Comparison of ENCODE assay signal across 9 cellular contexts in the genomic region with DNA sequence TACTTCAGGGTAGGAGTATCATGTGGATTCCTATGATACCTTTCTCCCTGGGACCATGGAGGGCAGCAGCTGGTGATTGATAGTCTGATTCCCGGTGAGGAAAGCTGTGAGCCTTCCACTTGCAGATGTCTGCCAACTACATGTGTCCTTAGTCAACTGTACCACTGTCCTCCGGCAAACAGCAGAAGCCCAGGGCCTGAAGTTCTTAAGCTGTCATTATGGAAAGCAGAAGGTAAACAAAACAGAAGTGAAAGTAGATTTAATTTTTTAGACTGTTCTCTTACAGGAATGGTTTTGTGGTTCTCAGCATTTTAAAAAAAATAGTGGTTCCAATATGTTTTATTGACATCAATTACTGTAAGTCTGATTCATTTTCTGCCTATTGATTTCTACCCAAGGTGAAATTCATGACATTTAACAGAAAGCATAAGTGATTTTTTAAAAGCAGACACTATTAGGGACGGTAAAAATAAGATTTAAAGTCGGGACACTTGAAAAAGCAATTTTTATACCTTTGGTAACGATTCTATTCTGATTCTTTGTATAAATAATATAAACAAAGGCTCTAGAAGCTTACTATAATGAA. TPM values are rescaled to one million over a fixed set of nuclear protein-coding genes. Genes with fewer than 3 reads are reported as not detected.
DNase-seq lines count a peak whose midpoint lies in the region; ATAC-seq and TF ChIP-seq lines count a peak whose summit lies in the region.
"Had no signal": no experiment of that assay in that cellular context is flagged by ENCODE, and none has a peak within 500 bp of the region (broad histone marks: within the 10 kb centered on the region; RNA-seq: fewer than 3 reads in every experiment).

No MANE protein-coding gene starts in this region.

- no peak overlapping the region for H3K4me2 ChIP-seq in PC-9

- DNase-seq in AG20443 (ENCODE audit: low spot score): peak; percentile 18
- no peak for DNase-seq in PC-9
- DNase-seq in left ventricle myocardium superior: no peak
- DNase-seq in left colon: no peak
- DNase-seq in stimulated activated naive CD4-positive, alpha-beta T cell treated with Interleukin-2 at 50 U/mL for 16 hours (lab: John Stamatoyannopoulos, UW): no peak
- DNase-seq in H7: no peak
- DNase-seq: stimulated activated CD8-positive, alpha-beta memory T cell treated with anti-CD3 and anti-CD28 coated beads, Interleukin-4, amount 100 ng/mL, for 48 hours had no signal

- no peak overlapping the region for H3K4me3 ChIP-seq in PC-9
- no peak overlapping the region for H3K4me3 ChIP-seq in H7 (ENCODE audit: insufficient read depth, low read depth, low read length)

- peaks cover 69% of the 10 kb centered on the region for H3K79me2 ChIP-seq in PC-9 (ENCODE audit: low read depth)

- H3K9me3 ChIP-seq in PC-9 (ENCODE audit: insufficient read depth, low read depth): no peaks in the 10 kb centered on the region; the same call in 1 of the 2 replicates

- no peaks in the 10 kb centered on the region for H3K27me3 ChIP-seq in PC-9 (ENCODE audit: insufficient read depth, low read depth)
- H3K27me3 ChIP-seq in H7 (ENCODE audit: control insufficient read depth, insufficient read depth, low read length): no peaks in the 10 kb centered on the region

- CTCF ChIA-PET in PC-9 (lab: Charles Lee): no interaction called here

- BruUV-seq in PC-9 (replicated peaks; lab: Mats Ljungman, UMichigan): no TSS peak

- H3K36me3 ChIP-seq in PC-9 (ENCODE audit: low read depth): peaks cover 19% of the 10 kb centered on the region
- no peaks in the 10 kb centered on the region for H3K36me3 ChIP-seq in H7 (replicated peaks; ENCODE audit: control insufficient read depth, insufficient read depth, low read length)

- peaks cover 20% of the 10 kb centered on the region for H3F3A ChIP-seq in PC-9 (ENCODE audit: insufficient read depth, low read depth)

- peaks cover 11% of the 10 kb centered on the region for H3K4me1 ChIP-seq in PC-9 (replicated peaks; ENCODE audit: insufficient read depth)

- POLR2A ChIA-PET in PC-9 (lab: Charles Lee; ENCODE audit: unreplicated experiment): interaction anchor here (0.7 kb wide), 2 partner anchors 123 to 197 kb away, joined by 3 to 5 read pairs; no protein-coding TSS in a partner anchor

- no peaks in the 10 kb centered on the region for H4K20me1 ChIP-seq in PC-9 (ENCODE audit: insufficient read depth)

- intact Hi-C loops in PC-9 (cut with micrococcal nuclease; ENCODE audit: unreplicated experiment): no loop called here
- intact Hi-C loops in left ventricle myocardium superior (cut with micrococcal nuclease): no loop called here
- intact Hi-C loops in left colon (cut with DNase I, micrococcal nuclease): no loop called here

- H2AFZ ChIP-seq in PC-9: no peak overlapping the region

- ATAC-seq in GM18868 (IDR thresholded peaks at IDR 0.05; ENCODE audit: unreplicated experiment): peak; percentile 53
- ATAC-seq in left ventricle myocardium superior: peak; percentile 66
- ATAC-seq in HG02970 (IDR thresholded peaks at IDR 0.05; ENCODE audit: low FRiP score, unreplicated experiment): no peak
- no peak for ATAC-seq in left colon

- no peak for TF ChIP-seq CTCF in PC-9 (conservative IDR thresholded peaks at IDR 0.05)

- H3K9me2 ChIP-seq in PC-9 (ENCODE audit: insufficient read depth): no peaks in the 10 kb centered on the region

- peak overlapping the region; percentile 30; the same call in 1 of the 2 replicates for H3K27ac ChIP-seq in PC-9

RNA-seq across cellular contexts. Expression of a gene that starts 36.6 kb away (rescaled TPM):
- total RNA-seq in PC-9 (2021) (46.3 and 59.8 TPM in 2 replicates), left ventricle myocardium superior (24.1 TPM), left colon (10 to 100 TPM; 31.3 to 33.9 TPM)
- total RNA-seq in H7 (2014; rRNA removed; shearing (Covaris generic)): 33.0 and 38.7 TPM in 2 replicates

Comparison
In these comparisons a context has a peak if more than half of its experiments do, and no peak if none do; other contexts are left out.
1. ATAC-seq: peak in GM18868 (single experiment) and left ventricle myocardium superior (single experiment); none in HG02970 (single experiment) and left colon (single experiment).